8 cellular contexts compared by ENCODE assay signal in the genomic region with DNA sequence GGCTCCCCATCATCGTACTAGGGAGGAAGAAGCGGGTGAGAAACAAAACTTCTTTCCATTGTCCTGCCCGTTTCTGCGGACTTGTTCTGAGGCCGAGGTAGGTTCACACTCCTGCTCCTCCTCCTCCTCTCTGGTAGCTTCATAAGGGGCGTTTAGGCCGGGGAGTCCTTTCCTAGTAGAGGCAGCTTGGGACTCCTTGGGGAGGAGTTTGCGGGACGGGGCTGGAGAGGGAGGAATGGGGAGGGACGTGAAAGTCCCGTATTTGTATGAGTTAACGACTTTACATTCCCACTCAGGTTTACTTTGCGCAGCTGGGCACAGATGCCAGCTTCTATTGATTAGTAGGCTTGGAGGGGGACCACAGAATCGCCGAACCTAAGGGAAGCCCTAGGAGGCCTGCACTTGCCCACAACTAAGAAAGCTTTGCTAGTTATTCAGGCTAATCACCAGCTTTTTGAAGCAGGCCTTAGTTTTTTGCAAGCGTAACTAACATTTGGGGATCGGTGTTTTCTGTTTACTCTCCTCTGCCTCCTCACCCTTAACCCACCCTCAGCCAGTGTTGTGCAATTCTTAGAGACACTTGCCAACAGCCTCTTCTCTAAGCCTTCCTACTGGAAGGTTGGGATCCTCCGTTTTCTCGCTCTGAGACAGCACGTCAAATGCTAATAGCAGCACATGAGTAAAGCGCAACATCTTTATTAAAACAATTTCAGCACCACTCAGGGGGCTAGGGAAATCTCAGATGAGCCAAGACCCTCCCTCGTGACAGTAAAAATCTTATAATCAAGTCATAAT. TPM values are rescaled to one million over a fixed set of nuclear protein-coding genes. Genes with fewer than 3 reads are reported as not detected.
DNase-seq lines count a peak whose midpoint lies in the region; ATAC-seq and TF ChIP-seq lines count a peak whose summit lies in the region.

No MANE protein-coding gene starts in this region.

- ATAC-seq in activated naive CD4-positive, alpha-beta T cell treated with anti-CD3 and anti-CD28 coated beads, Interleukin-2, amount 50 U/mL, for 72 hours: no peak
- no peak for ATAC-seq in activated B cell treated with CpG ODN at 0.5 μM for 24 hours (ENCODE audit: low read depth)
- ATAC-seq in HG03469 (IDR thresholded peaks at IDR 0.05; ENCODE audit: unreplicated experiment): no peak

- no peak overlapping the region for H3K4me3 Mint-ChIP-seq in activated naive CD4-positive, alpha-beta T cell treated with anti-CD3 and anti-CD28 coated beads, Interleukin-2, amount 10 ng/mL, durations not matched to agents 7 days and 5 days
- H3K4me3 Mint-ChIP-seq in activated B cell treated with CpG ODN at 0.5 μM for 24 hours: no peak overlapping the region

- no peaks in the 10 kb centered on the region for H3K9me3 Mint-ChIP-seq in activated naive CD4-positive, alpha-beta T cell treated with anti-CD3 and anti-CD28 coated beads, Interleukin-2, amount 10 ng/mL, durations not matched to agents 7 days and 5 days
- no peaks in the 10 kb centered on the region for H3K9me3 Mint-ChIP-seq in activated naive CD4-positive, alpha-beta T cell treated with anti-CD3 and anti-CD28 coated beads, Interleukin-2, amount 50 U/mL, for 72 hours
- H3K9me3 Mint-ChIP-seq in activated B cell treated with CpG ODN at 0.5 μM for 24 hours: no peaks in the 10 kb centered on the region

- POLR2A ChIA-PET in activated B cell treated with CpG ODN at 0.5 μM for 24 hours (lab: Charles Lee): interaction anchor here (0.6 to 7.4 kb wide), 7 partner anchors 8 to 413 kb away, joined by 3 to 180 read pairs (median 71); a partner anchor contains a TSS

- DNase-seq in activated naive CD4-positive, alpha-beta T cell treated with anti-CD3 and anti-CD28 coated beads, Interleukin-2, amount 10 ng/mL, durations not matched to agents 7 days and 5 days: no peak
- DNase-seq in activated naive CD4-positive, alpha-beta T cell treated with anti-CD3 and anti-CD28 coated beads, Interleukin-2, amount 50 U/mL, for 72 hours (ENCODE audit: low spot score in 2 of 2): no peak
- DNase-seq in activated B cell treated with CpG ODN at 0.5 μM for 24 hours: no peak
- DNase-seq in spleen: no peak
- no peak for DNase-seq in NCI-H187 treated with DMSO at 0.1 percent for 48 hours (lab: John Stamatoyannopoulos, UW)
- no peak for DNase-seq in SKM-1 (lab: John Stamatoyannopoulos, UW; ENCODE audit: unreplicated experiment)

- peaks cover 12 to 53% (median 48%) of the 10 kb centered on the region in 6 donors for H3K4me1 ChIP-seq in spleen

- no peak for TF ChIP-seq POLR2A in spleen (IDR thresholded peaks at IDR 0.05)

- WGBS in spleen, 5 donors: 26 to 34% (median 29%) methylated on average over 22 of the region's 22 CpGs

- peaks cover 8% of the 10 kb centered on the region for H3K27me3 Mint-ChIP-seq in activated naive CD4-positive, alpha-beta T cell treated with anti-CD3 and anti-CD28 coated beads, Interleukin-2, amount 10 ng/mL, durations not matched to agents 7 days and 5 days
- H3K27me3 Mint-ChIP-seq in activated B cell treated with CpG ODN at 0.5 μM for 24 hours: no peaks in the 10 kb centered on the region

- peak overlapping the region; percentile 94 to 100 (median 98) for H3K27ac ChIP-seq in spleen

- H3K27ac Mint-ChIP-seq in activated naive CD4-positive, alpha-beta T cell treated with anti-CD3 and anti-CD28 coated beads, Interleukin-2, amount 10 ng/mL, durations not matched to agents 7 days and 5 days: peak overlapping the region; percentile 42
- H3K27ac Mint-ChIP-seq in activated naive CD4-positive, alpha-beta T cell treated with anti-CD3 and anti-CD28 coated beads, Interleukin-2, amount 50 U/mL, for 72 hours: no peak overlapping the region
- H3K27ac Mint-ChIP-seq in activated B cell treated with CpG ODN at 0.5 μM for 24 hours: peak overlapping the region; percentile 71

- H3K36me3 Mint-ChIP-seq in activated naive CD4-positive, alpha-beta T cell treated with anti-CD3 and anti-CD28 coated beads, Interleukin-2, amount 10 ng/mL, durations not matched to agents 7 days and 5 days: no peaks in the 10 kb centered on the region
- peaks cover 0 to 5% of the 10 kb centered on the region in 2 donors for H3K36me3 Mint-ChIP-seq in activated naive CD4-positive, alpha-beta T cell treated with anti-CD3 and anti-CD28 coated beads, Interleukin-2, amount 50 U/mL, for 72 hours
- no peaks in the 10 kb centered on the region for H3K36me3 Mint-ChIP-seq in activated B cell treated with CpG ODN at 0.5 μM for 24 hours (ENCODE audit: low read depth)

- TF ChIP-seq CTCF in activated B cell treated with CpG ODN at 0.5 μM for 24 hours (IDR thresholded peaks at IDR 0.05): no peak
- no peak for TF ChIP-seq CTCF in spleen (IDR thresholded peaks at IDR 0.05 in 8 of 11, conservative IDR thresholded peaks at IDR 0.05 in 3 of 11)

- intact Hi-C loops in activated B cell treated with CpG ODN at 0.5 μM for 24 hours (cut with micrococcal nuclease): loop anchor here (1.0 to 5.0 kb wide), 3 partner anchors 96 to 827 kb away; a partner anchor contains a TSS
- intact Hi-C loops in spleen (cut with DNase I; ENCODE audit: low total_unique reads): loop anchor here (5.0 to 10.0 kb wide), 2 partner anchors 73 to 210 kb away; no protein-coding TSS in a partner anchor

- H3K27me3 ChIP-seq in spleen (replicated peaks in 1 of 7): no peaks in the 10 kb centered on the region

- H3K9me3 ChIP-seq in iPS-18c (ENCODE audit: control insufficient read depth, insufficient read depth, low read length): no peaks in the 10 kb centered on the region
- no peaks in the 10 kb centered on the region for H3K9me3 ChIP-seq in spleen

- peaks cover 26% of the 10 kb centered on the region for H3K4me1 Mint-ChIP-seq in activated naive CD4-positive, alpha-beta T cell treated with anti-CD3 and anti-CD28 coated beads, Interleukin-2, amount 10 ng/mL, durations not matched to agents 7 days and 5 days
- peaks cover 9% of the 10 kb centered on the region for H3K4me1 Mint-ChIP-seq in activated B cell treated with CpG ODN at 0.5 μM for 24 hours

- H3K36me3 ChIP-seq in spleen: no peaks in the 10 kb centered on the region

- H3K4me3 ChIP-seq in iPS-18c (ENCODE audit: insufficient read depth, low read depth, low read length): peak overlapping the region; percentile 100
- peak overlapping the region; percentile 44 to 88 (median 72) for H3K4me3 ChIP-seq in spleen

- CTCF ChIA-PET in activated naive CD4-positive, alpha-beta T cell treated with anti-CD3 and anti-CD28 coated beads, Interleukin-2, amount 10 ng/mL, durations not matched to agents 7 days and 5 days (lab: Charles Lee): interaction anchor here (0.9 to 5.0 kb wide), 11 partner anchors 12 to 286 kb away, joined by 3 to 37 read pairs (median 7); no protein-coding TSS in a partner anchor
- CTCF ChIA-PET in activated B cell treated with CpG ODN at 0.5 μM for 24 hours (lab: Charles Lee): interaction anchor here (1.2 to 8.0 kb wide), 5 partner anchors 12 to 75 kb away, joined by 3 to 95 read pairs (median 30); no protein-coding TSS in a partner anchor

RNA-seq across cellular contexts. Expression of a gene that starts 0.5 kb away (rescaled TPM):
- under 1 TPM; 0.23 to 0.60 TPM for total RNA-seq in activated naive CD4-positive, alpha-beta T cell treated with anti-CD3 and anti-CD28 coated beads, Interleukin-2, amount 50 U/mL, for 72 hours
- total RNA-seq in activated B cell treated with CpG ODN at 0.5 μM for 24 hours (0.20 and 1.0 TPM in 2 replicates), spleen (10 to 100 TPM in 3 of 7 donors, 1 to 10 TPM in 3, under 1 TPM in 1; 0.89 to 19.9 (median 9.8) TPM)
- polyA plus RNA-seq in spleen: 10 to 100 TPM in 1 of 3 donors, 1 to 10 TPM in 2; 7.6 to 15.6 (median 8.4) TPM

RNA-seq across cellular contexts. Expression of a gene that starts 3.7 kb away (rescaled TPM):
- 1 to 10 TPM in 1 of 2 donors, under 1 TPM in 1; 0.48 to 4.1 TPM for total RNA-seq in activated naive CD4-positive, alpha-beta T cell treated with anti-CD3 and anti-CD28 coated beads, Interleukin-2, amount 50 U/mL, for 72 hours
- total RNA-seq in activated B cell treated with CpG ODN at 0.5 μM for 24 hours (1.1 TPM in 1 of 2 replicates, not detected in the other), spleen (10 to 100 TPM in 1 of 7 donors, 1 to 10 TPM in 6; 1.6 to 10.2 (median 4.8) TPM)
- polyA plus RNA-seq in spleen: 1 to 10 TPM; 3.1 to 7.2 (median 3.9) TPM

RNA-seq across cellular contexts. Expression of a gene that starts 43.4 kb away (rescaled TPM):
- total RNA-seq in activated naive CD4-positive, alpha-beta T cell treated with anti-CD3 and anti-CD28 coated beads, Interleukin-2, amount 50 U/mL, for 72 hours: not detected
- total RNA-seq in activated B cell treated with CpG ODN at 0.5 μM for 24 hours (not detected in 2 replicates), spleen (under 1 TPM in 2 of 7 donors, not detected in 5; 0.27 to 0.77 TPM)
- polyA plus RNA-seq in spleen: under 1 TPM in 1 of 3 donors, not detected in 2; 0.10 TPM

Comparison
In these comparisons a context has a peak if more than half of its experiments do, and no peak if none do; other contexts are left out.
1. H3K27ac Mint-ChIP-seq: peak in activated naive CD4-positive, alpha-beta T cell treated with anti-CD3 and anti-CD28 coated beads, Interleukin-2, amount 10 ng/mL, durations not matched to agents 7 days and 5 days (single experiment) and activated B cell treated with CpG ODN at 0.5 μM for 24 hours (single experiment); none in activated naive CD4-positive, alpha-beta T cell treated with anti-CD3 and anti-CD28 coated beads, Interleukin-2, amount 50 U/mL, for 72 hours (0 of 2).